20 cellular contexts compared by ENCODE assay signal in the genomic region with DNA sequence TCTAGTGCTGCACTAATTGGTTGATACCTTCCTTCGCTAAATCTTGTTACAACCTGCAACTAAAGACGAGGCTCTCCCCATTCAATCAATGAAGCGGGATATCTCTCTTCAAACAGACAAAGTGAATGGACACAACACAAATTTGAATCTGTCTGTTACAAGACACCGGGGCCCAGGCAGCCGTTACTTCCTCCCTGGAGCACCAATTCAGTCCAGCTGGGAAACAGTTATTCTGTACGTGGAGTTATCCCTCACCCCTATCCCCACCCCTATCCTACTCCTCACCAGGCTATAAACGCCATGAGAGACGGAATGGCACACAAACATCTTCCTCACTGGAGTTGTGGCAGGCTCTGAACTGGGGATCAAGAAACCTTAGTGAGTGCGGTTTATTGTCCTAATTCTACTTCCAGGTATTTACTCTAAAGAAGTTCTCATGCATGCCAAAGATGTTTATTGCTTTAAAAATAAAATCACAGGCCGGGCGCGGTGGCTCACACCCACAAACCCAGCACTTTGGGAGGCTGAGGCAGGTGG.
DNase-seq lines count a peak whose midpoint lies in the region; ATAC-seq and TF ChIP-seq lines count a peak whose summit lies in the region.
"Had no signal": no experiment of that assay in that cellular context is flagged by ENCODE, and none has a peak within 500 bp of the region (broad histone marks: within the 10 kb centered on the region; RNA-seq: fewer than 3 reads in every experiment).

No MANE protein-coding gene starts in this region.

- H3K27ac Mint-ChIP-seq in CD4-positive, alpha-beta memory T cell = peak overlapping the region in 4 of 7 donors; percentile 17 to 64 (median 48)
- H3K27ac Mint-ChIP-seq in central memory CD8-positive, alpha-beta T cell (ENCODE audit: low read depth) = peak overlapping the region; percentile 19
- H3K27ac Mint-ChIP-seq in nephron progenitor cell = peak overlapping the region; percentile 96
- H3K27ac Mint-ChIP-seq: activated CD4-positive, alpha-beta memory T cell treated with anti-CD3 and anti-CD28 coated beads, Interleukin-2, amount 10 ng/mL, durations not matched to agents 7 days and 5 days; activated T-helper 1 cell treated with anti-CD3 and anti-CD28 coated beads, Interleukin-12 subunit alpha, Interleukin-12 subunit beta, Interleukin-2, Interleukin-4 antibody, amounts not matched to agents 30 ng/mL and 10 ng/mL and 1 ng/mL, durations not matched to agents 14 hours and 24 hours and 36 hours; HFFc6 had no signal

- peaks cover 48 to 82% (median 61%) of the 10 kb centered on the region in 4 donors for H3K4me1 Mint-ChIP-seq in CD4-positive, alpha-beta memory T cell
- H3K4me1 Mint-ChIP-seq in central memory CD8-positive, alpha-beta T cell = peaks cover 46% of the 10 kb centered on the region
- H3K4me1 Mint-ChIP-seq in nephron progenitor cell = peaks cover 56% of the 10 kb centered on the region

- DNase-seq in NCI-H748 (lab: John Stamatoyannopoulos, UW; ENCODE audit: unreplicated experiment) (peak; percentile 14), NCI-H748 treated with DMSO at 0.1 percent for 48 hours (lab: John Stamatoyannopoulos, UW) (no peak), nephron progenitor cell (no peak), prostate gland (ENCODE audit: low spot score) (no peak), NCI-H2107 (lab: John Stamatoyannopoulos, UW) (no peak)
- DNase-seq in CD4-positive, alpha-beta memory T cell = no peak
- no peak for DNase-seq in central memory CD8-positive, alpha-beta T cell (ENCODE audit: low spot score in 2 of 2)
- DNase-seq: activated CD4-positive, alpha-beta memory T cell treated with anti-CD3 and anti-CD28 coated beads, Interleukin-2, amount 10 ng/mL, durations not matched to agents 7 days and 5 days; activated naive CD8-positive, alpha-beta T cell treated with anti-CD3 and anti-CD28 coated beads, Interleukin-2, amount 10 ng/mL, durations not matched to agents 7 days and 5 days; BE2C; DMS 273 treated with DMSO at 0.1 percent for 48 hours; HFFc6; NCI-H146; NCI-H345; stimulated activated CD4-positive, alpha-beta T cell treated with anti-CD3 and anti-CD28 coated beads, Interleukin-4, amount 100 ng/mL, for 1 hour; T1000 had no signal

- no peaks in the 10 kb centered on the region for H3K27me3 Mint-ChIP-seq in CD4-positive, alpha-beta memory T cell
- no peaks in the 10 kb centered on the region for H3K27me3 Mint-ChIP-seq in central memory CD8-positive, alpha-beta T cell
- no peaks in the 10 kb centered on the region for H3K27me3 Mint-ChIP-seq in nephron progenitor cell (ENCODE audit: low read depth, poor library complexity)
- H3K27me3 Mint-ChIP-seq: activated CD4-positive, alpha-beta memory T cell treated with anti-CD3 and anti-CD28 coated beads, Interleukin-2, amount 10 ng/mL, durations not matched to agents 7 days and 5 days; activated naive CD8-positive, alpha-beta T cell treated with anti-CD3 and anti-CD28 coated beads, Interleukin-2, amount 10 ng/mL, durations not matched to agents 7 days and 5 days had no signal

- peaks cover 13 to 30% of the 10 kb centered on the region in 2 donors for H3K36me3 Mint-ChIP-seq in CD4-positive, alpha-beta memory T cell
- peaks cover 8% of the 10 kb centered on the region for H3K36me3 Mint-ChIP-seq in central memory CD8-positive, alpha-beta T cell (ENCODE audit: insufficient read depth)
- peaks cover 22% of the 10 kb centered on the region for H3K36me3 Mint-ChIP-seq in nephron progenitor cell (ENCODE audit: low read depth)

- TF ChIP-seq CTCF in nephron progenitor cell (IDR thresholded peaks at IDR 0.05) (no peak), prostate gland (IDR thresholded peaks at IDR 0.05) (no peak)

- intact Hi-C loops in CD4-positive, alpha-beta memory T cell (cut with micrococcal nuclease) = no loop called here
- intact Hi-C loops in prostate gland (cut with DNase I) = no loop called here

- no peak overlapping the region for H3K4me3 ChIP-seq in CD4-positive, alpha-beta memory T cell (ENCODE audit: low read length in 2 of 2)
- H3K4me3 ChIP-seq in prostate gland = no peak overlapping the region
- H3K4me3 ChIP-seq: SJSA1 had no signal

- WGBS in prostate gland = 61% methylated on average over 12 of the region's 12 CpGs

- ATAC-seq in central memory CD8-positive, alpha-beta T cell (replicated peaks; ENCODE audit: extremely low read depth, poor library complexity, severe bottlenecking) = no peak
- no peak for ATAC-seq in GM21737 (IDR thresholded peaks at IDR 0.05; ENCODE audit: unreplicated experiment)
- ATAC-seq: Panc1 had no signal

- CTCF ChIA-PET in CD4-positive, alpha-beta memory T cell (lab: Charles Lee; ENCODE audit: partially characterized antibody) = no interaction called here

- H3K4me1 ChIP-seq in CD4-positive, alpha-beta memory T cell (ENCODE audit: insufficient read depth, low read length) = peaks cover 42% of the 10 kb centered on the region
- H3K4me1 ChIP-seq in prostate gland (replicated peaks) = no peaks in the 10 kb centered on the region
- H3K4me1 ChIP-seq: SJSA1 had no signal

- no peaks in the 10 kb centered on the region for H3K27me3 ChIP-seq in CD4-positive, alpha-beta memory T cell (ENCODE audit: insufficient read depth, low read length)
- no peaks in the 10 kb centered on the region for H3K27me3 ChIP-seq in prostate gland (replicated peaks; ENCODE audit: insufficient read depth)
- H3K27me3 ChIP-seq: BE2C, SJSA1 had no signal

- no peaks in the 10 kb centered on the region for H3K9me3 ChIP-seq in CD4-positive, alpha-beta memory T cell (ENCODE audit: control insufficient read depth in 1 of 2, low read length in 2 of 2)
- no peaks in the 10 kb centered on the region for H3K9me3 ChIP-seq in prostate gland
- H3K9me3 ChIP-seq: BE2C, SJSA1 had no signal

- no peaks in the 10 kb centered on the region for H3K36me3 ChIP-seq in CD4-positive, alpha-beta memory T cell (ENCODE audit: insufficient read depth, low read length)
- no peaks in the 10 kb centered on the region for H3K36me3 ChIP-seq in prostate gland
- H3K36me3 ChIP-seq: BE2C, SJSA1 had no signal

- TF ChIP-seq POLR2A in prostate gland (IDR thresholded peaks at IDR 0.05) = no peak

- no peak overlapping the region for H3K27ac ChIP-seq in CD4-positive, alpha-beta memory T cell (ENCODE audit: low read depth, low read length)
- no peak overlapping the region for H3K27ac ChIP-seq in prostate gland
- H3K27ac ChIP-seq: SJSA1 had no signal

- no peak overlapping the region for H3K4me3 Mint-ChIP-seq in CD4-positive, alpha-beta memory T cell
- no peak overlapping the region for H3K4me3 Mint-ChIP-seq in central memory CD8-positive, alpha-beta T cell
- H3K4me3 Mint-ChIP-seq in nephron progenitor cell = no peak overlapping the region
- H3K4me3 Mint-ChIP-seq: activated CD4-positive, alpha-beta memory T cell treated with anti-CD3 and anti-CD28 coated beads, Interleukin-2, amount 10 ng/mL, durations not matched to agents 7 days and 5 days; activated T-helper 1 cell treated with anti-CD3 and anti-CD28 coated beads, Interleukin-12 subunit alpha, Interleukin-12 subunit beta, Interleukin-2, Interleukin-4 antibody, amounts not matched to agents 30 ng/mL and 10 ng/mL and 1 ng/mL, durations not matched to agents 14 hours and 24 hours and 36 hours; HFFc6 had no signal

- POLR2A ChIA-PET in CD4-positive, alpha-beta memory T cell (lab: Charles Lee; ENCODE audit: partially characterized antibody) = no interaction called here

- no peaks in the 10 kb centered on the region for H3K9me3 Mint-ChIP-seq in CD4-positive, alpha-beta memory T cell
- no peaks in the 10 kb centered on the region for H3K9me3 Mint-ChIP-seq in central memory CD8-positive, alpha-beta T cell
- no peaks in the 10 kb centered on the region for H3K9me3 Mint-ChIP-seq in nephron progenitor cell
- H3K9me3 Mint-ChIP-seq: activated CD4-positive, alpha-beta memory T cell treated with anti-CD3 and anti-CD28 coated beads, Interleukin-2, amount 10 ng/mL, durations not matched to agents 7 days and 5 days; activated naive CD8-positive, alpha-beta T cell treated with anti-CD3 and anti-CD28 coated beads, Interleukin-2, amount 10 ng/mL, durations not matched to agents 7 days and 5 days; activated T-helper 1 cell treated with anti-CD3 and anti-CD28 coated beads, Interleukin-12 subunit alpha, Interleukin-12 subunit beta, Interleukin-2, Interleukin-4 antibody, amounts not matched to agents 30 ng/mL and 10 ng/mL and 1 ng/mL, durations not matched to agents 14 hours and 24 hours and 36 hours; HFFc6 had no signal

Comparison
In these comparisons a context has a peak if more than half of its experiments do, and no peak if none do; other contexts are left out.
1. H3K27ac Mint-ChIP-seq: peak in every context shown above with its lines; median percentile 96 in nephron progenitor cell; 48 in CD4-positive, alpha-beta memory T cell; 19 in central memory CD8-positive, alpha-beta T cell.